Comparison of ENCODE assay signal across 19 cellular contexts in the genomic region with DNA sequence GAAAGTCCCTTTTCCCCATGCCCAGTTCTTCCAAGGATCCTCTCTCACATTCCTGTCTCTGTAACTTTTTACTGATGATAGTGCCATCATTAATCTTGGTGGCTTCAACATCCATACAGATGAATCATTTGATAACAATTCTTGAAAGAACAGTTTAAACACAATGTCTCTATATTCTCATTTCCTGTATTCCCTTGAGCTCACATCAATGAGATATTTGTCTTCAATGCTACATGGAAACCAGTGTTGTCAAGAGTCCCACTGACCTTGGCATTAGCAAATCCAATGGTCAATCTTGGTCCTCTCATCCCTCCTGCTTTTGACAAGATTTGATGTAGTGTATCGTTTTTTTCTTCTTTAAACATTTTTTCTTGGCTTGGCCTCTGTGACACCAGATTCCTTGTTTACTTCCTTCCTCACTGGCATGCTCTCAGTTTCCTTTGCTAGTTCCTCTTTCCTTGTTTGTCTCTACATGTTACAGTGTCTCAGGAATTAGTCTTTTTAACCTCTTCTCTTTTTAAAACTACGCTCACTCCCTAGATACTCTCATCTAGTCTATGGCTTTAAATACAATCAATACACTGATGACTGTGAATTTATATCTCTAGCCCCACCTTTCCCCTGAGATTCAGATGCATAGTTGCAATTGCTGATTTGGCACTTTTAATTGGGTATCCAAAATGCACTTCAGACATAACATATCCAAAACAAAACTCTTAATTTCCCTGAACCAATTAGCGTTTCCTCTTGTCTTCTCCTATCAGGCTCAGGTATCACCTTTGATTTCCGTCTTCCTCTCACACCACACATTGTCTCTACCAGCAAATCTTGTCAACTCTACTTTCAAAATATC.
A peak's percentile ranks its signal among the peaks of the same experiment; 100 is the strongest.
DNase-seq lines count a peak whose midpoint lies in the region; ATAC-seq and TF ChIP-seq lines count a peak whose summit lies in the region.
"Had no signal": no experiment of that assay in that cellular context is flagged by ENCODE, and none has a peak within 500 bp of the region (broad histone marks: within the 10 kb centered on the region; RNA-seq: fewer than 3 reads in every experiment).

No MANE protein-coding gene starts in this region.

- H3K4me1 Mint-ChIP-seq in CD14-positive monocyte, result peaks cover 46% of the 10 kb centered on the region
- H3K4me1 Mint-ChIP-seq: stimulated activated naive CD8-positive, alpha-beta T cell treated with anti-CD3 and anti-CD28 coated beads, Interleukin-15, amount 100 ng/mL, for 72 hours had no signal

- H3K27me3 ChIP-seq in tibial nerve, result no peaks in the 10 kb centered on the region
- H3K27me3 ChIP-seq: cardiac muscle cell, spleen had no signal

- TF ChIP-seq CTCF in CD14-positive monocyte (IDR thresholded peaks at IDR 0.05) (no peak), VCaP (conservative IDR thresholded peaks at IDR 0.05) (no peak), tibial nerve (IDR thresholded peaks at IDR 0.05) (no peak)

- H3K27ac ChIP-seq in VCaP (peak overlapping the region; percentile 40), tibial nerve (no peak overlapping the region)
- H3K27ac ChIP-seq: cardiac muscle cell had no signal

- WGBS in tibial nerve, 2 donors, result 70 to 77% methylated on average over 4 of the region's 4 CpGs

- no peak for ATAC-seq in GM21381 (IDR thresholded peaks at IDR 0.05; ENCODE audit: unreplicated experiment)
- ATAC-seq: stimulated activated naive CD8-positive, alpha-beta T cell treated with anti-CD3 and anti-CD28 coated beads, Interleukin-15, amount 100 ng/mL, for 72 hours had no signal

- H3K36me3 Mint-ChIP-seq in CD14-positive monocyte, result no peaks in the 10 kb centered on the region

- no peak for TF ChIP-seq POLR2A in tibial nerve (IDR thresholded peaks at IDR 0.05)

- DNase-seq in CD14-positive monocyte (ENCODE audit: low spot score) (no peak), MV-4-11 (lab: John Stamatoyannopoulos, UW) (peak; percentile 85), medulla oblongata (ENCODE audit: extremely low spot score) (peak; percentile 70), tibial nerve (ENCODE audit: low spot score in 2 of 2) (no peak), DMS53 treated with DMSO at 0.1 percent for 48 hours (lab: John Stamatoyannopoulos, UW; ENCODE audit: unreplicated experiment) (no peak)
- DNase-seq in stimulated activated naive CD4-positive, alpha-beta T cell treated with Interleukin-2 at 50 U/mL for 16 hours (lab: John Stamatoyannopoulos, UW), result no peak
- DNase-seq: activated CD4-positive, alpha-beta T cell treated with anti-CD3 and anti-CD28 coated beads, Interleukin-2, amount 50 U/mL, for 4 hours; activated T-cell treated with anti-CD3 and anti-CD28 coated beads, Interleukin-2, amount 50 U/mL, for 48 hours; effector memory CD4-positive, alpha-beta T cell; NCI-H2107; NCI-H69; RPMI8226; spleen; stimulated activated naive CD8-positive, alpha-beta T cell treated with anti-CD3 and anti-CD28 coated beads, Interleukin-15, amount 100 ng/mL, for 72 hours had no signal

- H3K4me1 ChIP-seq in tibial nerve, result no peaks in the 10 kb centered on the region

- peak overlapping the region; percentile 34 to 88 (median 70) for H3K27ac Mint-ChIP-seq in CD14-positive monocyte
- H3K27ac Mint-ChIP-seq: progenitor cell of endocrine pancreas; stimulated activated naive CD8-positive, alpha-beta T cell treated with anti-CD3 and anti-CD28 coated beads, Interleukin-15, amount 100 ng/mL, for 72 hours; T-helper 2 cell treated with Interferon-gamma antibody and Interleukin-4, amounts not matched to agents 5 μg/mL and 100 μg/mL, for 36 hours had no signal

- no peaks in the 10 kb centered on the region for H3K27me3 Mint-ChIP-seq in CD14-positive monocyte (ENCODE audit: low read depth in 3 of 3)
- H3K27me3 Mint-ChIP-seq: progenitor cell of endocrine pancreas; stimulated activated naive CD8-positive, alpha-beta T cell treated with anti-CD3 and anti-CD28 coated beads, Interleukin-15, amount 100 ng/mL, for 72 hours had no signal

- no peak overlapping the region for H3K4me3 ChIP-seq in tibial nerve
- H3K4me3 ChIP-seq: cardiac muscle cell, spleen had no signal

- H3K4me3 Mint-ChIP-seq in CD14-positive monocyte, result peak overlapping the region in 1 of 2 donors; percentile 63
- H3K4me3 Mint-ChIP-seq: stimulated activated naive CD8-positive, alpha-beta T cell treated with anti-CD3 and anti-CD28 coated beads, Interleukin-15, amount 100 ng/mL, for 72 hours; T-helper 2 cell treated with Interferon-gamma antibody and Interleukin-4, amounts not matched to agents 5 μg/mL and 100 μg/mL, for 36 hours had no signal

- TF ChIP-seq EP300 in tibial nerve (IDR thresholded peaks at IDR 0.05), result peak in 1 of 2 donors; percentile 52

- peaks cover 0 to 4% (median 0%) of the 10 kb centered on the region in 7 donors for H3K9me3 Mint-ChIP-seq in CD14-positive monocyte
- H3K9me3 Mint-ChIP-seq: stimulated activated naive CD8-positive, alpha-beta T cell treated with anti-CD3 and anti-CD28 coated beads, Interleukin-15, amount 100 ng/mL, for 72 hours; T-helper 2 cell treated with Interferon-gamma antibody and Interleukin-4, amounts not matched to agents 5 μg/mL and 100 μg/mL, for 36 hours had no signal

- no peaks in the 10 kb centered on the region for H3K36me3 ChIP-seq in tibial nerve

- intact Hi-C loops in CD14-positive monocyte (cut with micrococcal nuclease), result no loop called here

- no peaks in the 10 kb centered on the region for H3K9me3 ChIP-seq in tibial nerve
- H3K9me3 ChIP-seq: spleen had no signal

Comparison
In these comparisons a context has a peak if more than half of its experiments do, and no peak if none do; other contexts are left out.
1. DNase-seq: peak in MV-4-11 (single experiment) and medulla oblongata (single experiment); none in CD14-positive monocyte (single experiment), tibial nerve (0 of 2), DMS53 treated with DMSO at 0.1 percent for 48 hours (single experiment) and stimulated activated naive CD4-positive, alpha-beta T cell treated with Interleukin-2 at 50 U/mL for 16 hours (single experiment).